ENCODE assay signal across 18 cellular contexts in the genomic region with DNA sequence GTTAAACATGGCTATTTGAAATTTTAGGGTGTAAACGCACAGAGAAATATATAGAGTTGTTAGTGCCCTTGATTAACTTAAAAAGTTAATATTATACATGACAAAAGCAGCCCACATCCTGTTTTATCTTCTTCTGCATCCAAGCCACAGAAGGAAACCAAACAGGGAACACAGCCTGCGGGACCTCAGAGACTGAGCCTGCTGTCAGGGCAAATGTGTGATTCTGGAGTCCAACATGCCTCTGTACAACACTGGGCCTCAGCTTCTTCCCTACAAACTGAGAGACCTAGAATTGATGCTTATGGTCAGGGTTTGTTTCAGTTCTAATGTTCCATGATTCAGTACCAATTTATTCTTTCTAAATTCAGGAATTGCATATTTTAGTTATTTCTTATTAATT.
"Had no signal": no experiment of that assay in that cellular context is flagged by ENCODE, and none has a peak within 500 bp of the region (broad histone marks: within the 10 kb centered on the region; RNA-seq: fewer than 3 reads in every experiment).

No MANE protein-coding gene starts in this region.

- H3K9me3 ChIP-seq: colonic mucosa, gastrocnemius medialis, mucosa of descending colon, testis, tibial nerve had no signal

- H3K27me3 ChIP-seq: colonic mucosa, gastrocnemius medialis, testis, tibial nerve had no signal

- H3K27ac Mint-ChIP-seq: immature natural killer cell; natural killer cell; stimulated activated naive B cell treated with anti-CD40 and anti-IgM and Interleukin-4, amounts not matched to agents 10 μg/mL and 1 μg/mL and 100 μg/mL, for 72 hours; stimulated activated naive CD8-positive, alpha-beta T cell treated with anti-CD3 and anti-CD28 coated beads, Interleukin-15, amount 100 ng/mL, for 72 hours had no signal

- H3K27me3 Mint-ChIP-seq: stimulated activated naive CD8-positive, alpha-beta T cell treated with anti-CD3 and anti-CD28 coated beads, Interleukin-15, amount 100 ng/mL, for 72 hours had no signal

- H3K36me3 Mint-ChIP-seq: immature natural killer cell; natural killer cell; stimulated activated naive B cell treated with anti-CD40 and anti-IgM and Interleukin-4, amounts not matched to agents 10 μg/mL and 1 μg/mL and 100 μg/mL, for 72 hours had no signal

- ATAC-seq: esophagus mucosa; gastrocnemius medialis; left colon; mucosa of descending colon; natural killer cell; sciatic nerve; stimulated activated naive B cell treated with anti-CD40 and anti-IgM and Interleukin-4, amounts not matched to agents 10 μg/mL and 1 μg/mL and 100 μg/mL, for 72 hours; stimulated activated naive CD8-positive, alpha-beta T cell treated with anti-CD3 and anti-CD28 coated beads, Interleukin-15, amount 100 ng/mL, for 72 hours had no signal

- H3K4me3 ChIP-seq: colonic mucosa, gastrocnemius medialis, mucosa of descending colon, testis, tibial nerve had no signal

- H3K4me1 ChIP-seq: colonic mucosa, gastrocnemius medialis, testis, tibial nerve had no signal

- H3K36me3 ChIP-seq: colonic mucosa, gastrocnemius medialis, tibial nerve had no signal

- DNase-seq: colonic mucosa; dermis blood vessel endothelial cell; gastrocnemius medialis; immature natural killer cell; left colon; mammary epithelial cell; mucosa of descending colon; natural killer cell; posterior cingulate gyrus; stimulated activated CD4-positive, alpha-beta T cell treated with anti-CD3 and anti-CD28 coated beads, Interleukin-2, amount 100 ng/mL, for 24 hours; stimulated activated CD4-positive, alpha-beta T cell treated with anti-CD3 and anti-CD28 coated beads, Interleukin-4, amount 100 ng/mL, for 4 hours; stimulated activated naive B cell treated with anti-CD40 and anti-IgM and Interleukin-4, amounts not matched to agents 10 μg/mL and 1 μg/mL and 100 μg/mL, for 72 hours; stimulated activated naive CD8-positive, alpha-beta T cell treated with anti-CD3 and anti-CD28 coated beads, Interleukin-15, amount 100 ng/mL, for 72 hours; testis had no signal

- H3K4me3 Mint-ChIP-seq: immature natural killer cell; natural killer cell; neural crest cell; stimulated activated naive B cell treated with anti-CD40 and anti-IgM and Interleukin-4, amounts not matched to agents 10 μg/mL and 1 μg/mL and 100 μg/mL, for 72 hours; stimulated activated naive CD8-positive, alpha-beta T cell treated with anti-CD3 and anti-CD28 coated beads, Interleukin-15, amount 100 ng/mL, for 72 hours had no signal

- H3K4me1 Mint-ChIP-seq: immature natural killer cell; natural killer cell; stimulated activated naive B cell treated with anti-CD40 and anti-IgM and Interleukin-4, amounts not matched to agents 10 μg/mL and 1 μg/mL and 100 μg/mL, for 72 hours; stimulated activated naive CD8-positive, alpha-beta T cell treated with anti-CD3 and anti-CD28 coated beads, Interleukin-15, amount 100 ng/mL, for 72 hours had no signal

- H3K9me3 Mint-ChIP-seq: neural crest cell; stimulated activated naive B cell treated with anti-CD40 and anti-IgM and Interleukin-4, amounts not matched to agents 10 μg/mL and 1 μg/mL and 100 μg/mL, for 72 hours; stimulated activated naive CD8-positive, alpha-beta T cell treated with anti-CD3 and anti-CD28 coated beads, Interleukin-15, amount 100 ng/mL, for 72 hours had no signal

- H3K27ac ChIP-seq: colonic mucosa, gastrocnemius medialis, testis, tibial nerve had no signal
